1 cellular context compared by ENCODE assay signal in the genomic region with DNA sequence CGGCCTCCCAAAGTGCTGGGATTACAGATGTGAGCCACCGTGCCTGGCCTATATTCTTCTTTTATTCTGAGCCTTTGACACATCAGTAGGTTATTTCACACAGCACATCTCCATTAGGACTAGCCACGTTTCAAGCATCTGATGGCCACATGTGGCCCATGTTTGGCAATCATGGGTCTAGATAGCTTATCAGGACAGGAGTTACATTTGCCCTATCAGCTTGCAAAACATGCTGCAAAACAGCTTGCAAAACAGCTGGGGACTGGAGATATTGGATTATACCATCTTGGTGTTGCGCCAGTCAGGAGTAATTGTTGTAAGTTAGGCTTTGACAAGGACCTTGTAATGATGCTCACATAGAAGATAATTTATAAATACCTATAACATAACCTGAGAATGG.
A peak's percentile ranks its signal among the peaks of the same experiment; 100 is the strongest.
TF ChIP-seq lines count a peak whose summit lies in the region.

No MANE protein-coding gene starts in this region.

TF ChIP-seq in K562, 482 proteins besides CTCF, POLR2A, EP300 and RAD21 (continued from another document and continues in another):
- TF ChIP-seq, protein P1, sequence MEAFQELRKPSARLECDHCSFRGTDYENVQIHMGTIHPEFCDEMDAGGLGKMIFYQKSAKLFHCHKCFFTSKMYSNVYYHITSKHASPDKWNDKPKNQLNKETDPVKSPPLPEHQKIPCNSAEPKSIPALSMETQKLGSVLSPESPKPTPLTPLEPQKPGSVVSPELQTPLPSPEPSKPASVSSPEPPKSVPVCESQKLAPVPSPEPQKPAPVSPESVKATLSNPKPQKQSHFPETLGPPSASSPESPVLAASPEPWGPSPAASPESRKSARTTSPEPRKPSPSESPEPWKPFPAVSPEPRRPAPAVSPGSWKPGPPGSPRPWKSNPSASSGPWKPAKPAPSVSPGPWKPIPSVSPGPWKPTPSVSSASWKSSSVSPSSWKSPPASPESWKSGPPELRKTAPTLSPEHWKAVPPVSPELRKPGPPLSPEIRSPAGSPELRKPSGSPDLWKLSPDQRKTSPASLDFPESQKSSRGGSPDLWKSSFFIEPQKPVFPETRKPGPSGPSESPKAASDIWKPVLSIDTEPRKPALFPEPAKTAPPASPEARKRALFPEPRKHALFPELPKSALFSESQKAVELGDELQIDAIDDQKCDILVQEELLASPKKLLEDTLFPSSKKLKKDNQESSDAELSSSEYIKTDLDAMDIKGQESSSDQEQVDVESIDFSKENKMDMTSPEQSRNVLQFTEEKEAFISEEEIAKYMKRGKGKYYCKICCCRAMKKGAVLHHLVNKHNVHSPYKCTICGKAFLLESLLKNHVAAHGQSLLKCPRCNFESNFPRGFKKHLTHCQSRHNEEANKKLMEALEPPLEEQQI (IDR thresholded peaks at IDR 0.05), result peak; percentile 68; the same call in 1 of the 2 replicates
- TF ChIP-seq HMG20B (CRISPR knock-in tag; IDR thresholded peaks at IDR 0.05) (no peak), NCOR1 (IDR thresholded peaks at IDR 0.05) (peak; percentile 96), MTF1 (CRISPR knock-in tag; IDR thresholded peaks at IDR 0.05; ENCODE audit: borderline replicate concordance) (no peak), ZSCAN29 (IDR thresholded peaks at IDR 0.05) (no peak), CHD2 (IDR thresholded peaks at IDR 0.05; ENCODE audit: low read depth, low read length) (no peak), CBX2 (IDR thresholded peaks at IDR 0.05; ENCODE audit: insufficient read depth, low read length, poor library complexity, severe bottlenecking) (no peak), ZNF24 (IDR thresholded peaks at IDR 0.05) (no peak), ZNF347 (CRISPR knock-in tag; IDR thresholded peaks at IDR 0.05; ENCODE audit: low read depth) (no peak), PKNOX1 (IDR thresholded peaks at IDR 0.05) (peak; percentile 22; the same call in 1 of the 2 replicates), MECOM (CRISPR knock-in tag; IDR thresholded peaks at IDR 0.05) (peak; percentile 35; the same call in 1 of the 2 replicates), CBFA2T3 (IDR thresholded peaks at IDR 0.05) (peak; percentile 97), NR2F6 (CRISPR knock-in tag; IDR thresholded peaks at IDR 0.05) (no peak), CSDE1 (IDR thresholded peaks at IDR 0.05) (no peak), PHB (CRISPR knock-in tag; IDR thresholded peaks at IDR 0.05) (no peak), ZFX (CRISPR knock-in tag; IDR thresholded peaks at IDR 0.05) (no peak), SRSF1 (IDR thresholded peaks at IDR 0.05; ENCODE audit: low read depth, low read length) (no peak)
- TF ChIP-seq, protein P2, sequence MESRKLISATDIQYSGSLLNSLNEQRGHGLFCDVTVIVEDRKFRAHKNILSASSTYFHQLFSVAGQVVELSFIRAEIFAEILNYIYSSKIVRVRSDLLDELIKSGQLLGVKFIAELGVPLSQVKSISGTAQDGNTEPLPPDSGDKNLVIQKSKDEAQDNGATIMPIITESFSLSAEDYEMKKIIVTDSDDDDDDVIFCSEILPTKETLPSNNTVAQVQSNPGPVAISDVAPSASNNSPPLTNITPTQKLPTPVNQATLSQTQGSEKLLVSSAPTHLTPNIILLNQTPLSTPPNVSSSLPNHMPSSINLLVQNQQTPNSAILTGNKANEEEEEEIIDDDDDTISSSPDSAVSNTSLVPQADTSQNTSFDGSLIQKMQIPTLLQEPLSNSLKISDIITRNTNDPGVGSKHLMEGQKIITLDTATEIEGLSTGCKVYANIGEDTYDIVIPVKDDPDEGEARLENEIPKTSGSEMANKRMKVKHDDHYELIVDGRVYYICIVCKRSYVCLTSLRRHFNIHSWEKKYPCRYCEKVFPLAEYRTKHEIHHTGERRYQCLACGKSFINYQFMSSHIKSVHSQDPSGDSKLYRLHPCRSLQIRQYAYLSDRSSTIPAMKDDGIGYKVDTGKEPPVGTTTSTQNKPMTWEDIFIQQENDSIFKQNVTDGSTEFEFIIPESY (CRISPR knock-in tag; IDR thresholded peaks at IDR 0.05), result peak; percentile 48; the same call in 1 of the 2 replicates
- TF ChIP-seq, protein P3, sequence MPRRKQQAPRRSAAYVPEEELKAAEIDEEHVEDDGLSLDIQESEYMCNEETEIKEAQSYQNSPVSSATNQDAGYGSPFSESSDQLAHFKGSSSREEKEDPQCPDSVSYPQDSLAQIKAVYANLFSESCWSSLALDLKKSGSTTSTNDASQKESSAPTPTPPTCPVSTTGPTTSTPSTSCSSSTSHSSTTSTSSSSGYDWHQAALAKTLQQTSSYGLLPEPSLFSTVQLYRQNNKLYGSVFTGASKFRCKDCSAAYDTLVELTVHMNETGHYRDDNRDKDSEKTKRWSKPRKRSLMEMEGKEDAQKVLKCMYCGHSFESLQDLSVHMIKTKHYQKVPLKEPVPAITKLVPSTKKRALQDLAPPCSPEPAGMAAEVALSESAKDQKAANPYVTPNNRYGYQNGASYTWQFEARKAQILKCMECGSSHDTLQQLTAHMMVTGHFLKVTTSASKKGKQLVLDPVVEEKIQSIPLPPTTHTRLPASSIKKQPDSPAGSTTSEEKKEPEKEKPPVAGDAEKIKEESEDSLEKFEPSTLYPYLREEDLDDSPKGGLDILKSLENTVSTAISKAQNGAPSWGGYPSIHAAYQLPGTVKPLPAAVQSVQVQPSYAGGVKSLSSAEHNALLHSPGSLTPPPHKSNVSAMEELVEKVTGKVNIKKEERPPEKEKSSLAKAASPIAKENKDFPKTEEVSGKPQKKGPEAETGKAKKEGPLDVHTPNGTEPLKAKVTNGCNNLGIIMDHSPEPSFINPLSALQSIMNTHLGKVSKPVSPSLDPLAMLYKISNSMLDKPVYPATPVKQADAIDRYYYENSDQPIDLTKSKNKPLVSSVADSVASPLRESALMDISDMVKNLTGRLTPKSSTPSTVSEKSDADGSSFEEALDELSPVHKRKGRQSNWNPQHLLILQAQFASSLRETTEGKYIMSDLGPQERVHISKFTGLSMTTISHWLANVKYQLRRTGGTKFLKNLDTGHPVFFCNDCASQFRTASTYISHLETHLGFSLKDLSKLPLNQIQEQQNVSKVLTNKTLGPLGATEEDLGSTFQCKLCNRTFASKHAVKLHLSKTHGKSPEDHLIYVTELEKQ (CRISPR knock-in tag; IDR thresholded peaks at IDR 0.05), result no peak
- TF ChIP-seq, protein P4, sequence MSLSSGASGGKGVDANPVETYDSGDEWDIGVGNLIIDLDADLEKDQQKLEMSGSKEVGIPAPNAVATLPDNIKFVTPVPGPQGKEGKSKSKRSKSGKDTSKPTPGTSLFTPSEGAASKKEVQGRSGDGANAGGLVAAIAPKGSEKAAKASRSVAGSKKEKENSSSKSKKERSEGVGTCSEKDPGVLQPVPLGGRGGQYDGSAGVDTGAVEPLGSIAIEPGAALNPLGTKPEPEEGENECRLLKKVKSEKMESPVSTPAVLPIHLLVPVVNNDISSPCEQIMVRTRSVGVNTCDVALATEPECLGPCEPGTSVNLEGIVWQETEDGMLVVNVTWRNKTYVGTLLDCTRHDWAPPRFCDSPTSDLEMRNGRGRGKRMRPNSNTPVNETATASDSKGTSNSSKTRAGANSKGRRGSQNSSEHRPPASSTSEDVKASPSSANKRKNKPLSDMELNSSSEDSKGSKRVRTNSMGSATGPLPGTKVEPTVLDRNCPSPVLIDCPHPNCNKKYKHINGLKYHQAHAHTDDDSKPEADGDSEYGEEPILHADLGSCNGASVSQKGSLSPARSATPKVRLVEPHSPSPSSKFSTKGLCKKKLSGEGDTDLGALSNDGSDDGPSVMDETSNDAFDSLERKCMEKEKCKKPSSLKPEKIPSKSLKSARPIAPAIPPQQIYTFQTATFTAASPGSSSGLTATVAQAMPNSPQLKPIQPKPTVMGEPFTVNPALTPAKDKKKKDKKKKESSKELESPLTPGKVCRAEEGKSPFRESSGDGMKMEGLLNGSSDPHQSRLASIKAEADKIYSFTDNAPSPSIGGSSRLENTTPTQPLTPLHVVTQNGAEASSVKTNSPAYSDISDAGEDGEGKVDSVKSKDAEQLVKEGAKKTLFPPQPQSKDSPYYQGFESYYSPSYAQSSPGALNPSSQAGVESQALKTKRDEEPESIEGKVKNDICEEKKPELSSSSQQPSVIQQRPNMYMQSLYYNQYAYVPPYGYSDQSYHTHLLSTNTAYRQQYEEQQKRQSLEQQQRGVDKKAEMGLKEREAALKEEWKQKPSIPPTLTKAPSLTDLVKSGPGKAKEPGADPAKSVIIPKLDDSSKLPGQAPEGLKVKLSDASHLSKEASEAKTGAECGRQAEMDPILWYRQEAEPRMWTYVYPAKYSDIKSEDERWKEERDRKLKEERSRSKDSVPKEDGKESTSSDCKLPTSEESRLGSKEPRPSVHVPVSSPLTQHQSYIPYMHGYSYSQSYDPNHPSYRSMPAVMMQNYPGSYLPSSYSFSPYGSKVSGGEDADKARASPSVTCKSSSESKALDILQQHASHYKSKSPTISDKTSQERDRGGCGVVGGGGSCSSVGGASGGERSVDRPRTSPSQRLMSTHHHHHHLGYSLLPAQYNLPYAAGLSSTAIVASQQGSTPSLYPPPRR (CRISPR knock-in tag; IDR thresholded peaks at IDR 0.05; ENCODE audit: borderline replicate concordance), result no peak
- TF ChIP-seq, protein P5, sequence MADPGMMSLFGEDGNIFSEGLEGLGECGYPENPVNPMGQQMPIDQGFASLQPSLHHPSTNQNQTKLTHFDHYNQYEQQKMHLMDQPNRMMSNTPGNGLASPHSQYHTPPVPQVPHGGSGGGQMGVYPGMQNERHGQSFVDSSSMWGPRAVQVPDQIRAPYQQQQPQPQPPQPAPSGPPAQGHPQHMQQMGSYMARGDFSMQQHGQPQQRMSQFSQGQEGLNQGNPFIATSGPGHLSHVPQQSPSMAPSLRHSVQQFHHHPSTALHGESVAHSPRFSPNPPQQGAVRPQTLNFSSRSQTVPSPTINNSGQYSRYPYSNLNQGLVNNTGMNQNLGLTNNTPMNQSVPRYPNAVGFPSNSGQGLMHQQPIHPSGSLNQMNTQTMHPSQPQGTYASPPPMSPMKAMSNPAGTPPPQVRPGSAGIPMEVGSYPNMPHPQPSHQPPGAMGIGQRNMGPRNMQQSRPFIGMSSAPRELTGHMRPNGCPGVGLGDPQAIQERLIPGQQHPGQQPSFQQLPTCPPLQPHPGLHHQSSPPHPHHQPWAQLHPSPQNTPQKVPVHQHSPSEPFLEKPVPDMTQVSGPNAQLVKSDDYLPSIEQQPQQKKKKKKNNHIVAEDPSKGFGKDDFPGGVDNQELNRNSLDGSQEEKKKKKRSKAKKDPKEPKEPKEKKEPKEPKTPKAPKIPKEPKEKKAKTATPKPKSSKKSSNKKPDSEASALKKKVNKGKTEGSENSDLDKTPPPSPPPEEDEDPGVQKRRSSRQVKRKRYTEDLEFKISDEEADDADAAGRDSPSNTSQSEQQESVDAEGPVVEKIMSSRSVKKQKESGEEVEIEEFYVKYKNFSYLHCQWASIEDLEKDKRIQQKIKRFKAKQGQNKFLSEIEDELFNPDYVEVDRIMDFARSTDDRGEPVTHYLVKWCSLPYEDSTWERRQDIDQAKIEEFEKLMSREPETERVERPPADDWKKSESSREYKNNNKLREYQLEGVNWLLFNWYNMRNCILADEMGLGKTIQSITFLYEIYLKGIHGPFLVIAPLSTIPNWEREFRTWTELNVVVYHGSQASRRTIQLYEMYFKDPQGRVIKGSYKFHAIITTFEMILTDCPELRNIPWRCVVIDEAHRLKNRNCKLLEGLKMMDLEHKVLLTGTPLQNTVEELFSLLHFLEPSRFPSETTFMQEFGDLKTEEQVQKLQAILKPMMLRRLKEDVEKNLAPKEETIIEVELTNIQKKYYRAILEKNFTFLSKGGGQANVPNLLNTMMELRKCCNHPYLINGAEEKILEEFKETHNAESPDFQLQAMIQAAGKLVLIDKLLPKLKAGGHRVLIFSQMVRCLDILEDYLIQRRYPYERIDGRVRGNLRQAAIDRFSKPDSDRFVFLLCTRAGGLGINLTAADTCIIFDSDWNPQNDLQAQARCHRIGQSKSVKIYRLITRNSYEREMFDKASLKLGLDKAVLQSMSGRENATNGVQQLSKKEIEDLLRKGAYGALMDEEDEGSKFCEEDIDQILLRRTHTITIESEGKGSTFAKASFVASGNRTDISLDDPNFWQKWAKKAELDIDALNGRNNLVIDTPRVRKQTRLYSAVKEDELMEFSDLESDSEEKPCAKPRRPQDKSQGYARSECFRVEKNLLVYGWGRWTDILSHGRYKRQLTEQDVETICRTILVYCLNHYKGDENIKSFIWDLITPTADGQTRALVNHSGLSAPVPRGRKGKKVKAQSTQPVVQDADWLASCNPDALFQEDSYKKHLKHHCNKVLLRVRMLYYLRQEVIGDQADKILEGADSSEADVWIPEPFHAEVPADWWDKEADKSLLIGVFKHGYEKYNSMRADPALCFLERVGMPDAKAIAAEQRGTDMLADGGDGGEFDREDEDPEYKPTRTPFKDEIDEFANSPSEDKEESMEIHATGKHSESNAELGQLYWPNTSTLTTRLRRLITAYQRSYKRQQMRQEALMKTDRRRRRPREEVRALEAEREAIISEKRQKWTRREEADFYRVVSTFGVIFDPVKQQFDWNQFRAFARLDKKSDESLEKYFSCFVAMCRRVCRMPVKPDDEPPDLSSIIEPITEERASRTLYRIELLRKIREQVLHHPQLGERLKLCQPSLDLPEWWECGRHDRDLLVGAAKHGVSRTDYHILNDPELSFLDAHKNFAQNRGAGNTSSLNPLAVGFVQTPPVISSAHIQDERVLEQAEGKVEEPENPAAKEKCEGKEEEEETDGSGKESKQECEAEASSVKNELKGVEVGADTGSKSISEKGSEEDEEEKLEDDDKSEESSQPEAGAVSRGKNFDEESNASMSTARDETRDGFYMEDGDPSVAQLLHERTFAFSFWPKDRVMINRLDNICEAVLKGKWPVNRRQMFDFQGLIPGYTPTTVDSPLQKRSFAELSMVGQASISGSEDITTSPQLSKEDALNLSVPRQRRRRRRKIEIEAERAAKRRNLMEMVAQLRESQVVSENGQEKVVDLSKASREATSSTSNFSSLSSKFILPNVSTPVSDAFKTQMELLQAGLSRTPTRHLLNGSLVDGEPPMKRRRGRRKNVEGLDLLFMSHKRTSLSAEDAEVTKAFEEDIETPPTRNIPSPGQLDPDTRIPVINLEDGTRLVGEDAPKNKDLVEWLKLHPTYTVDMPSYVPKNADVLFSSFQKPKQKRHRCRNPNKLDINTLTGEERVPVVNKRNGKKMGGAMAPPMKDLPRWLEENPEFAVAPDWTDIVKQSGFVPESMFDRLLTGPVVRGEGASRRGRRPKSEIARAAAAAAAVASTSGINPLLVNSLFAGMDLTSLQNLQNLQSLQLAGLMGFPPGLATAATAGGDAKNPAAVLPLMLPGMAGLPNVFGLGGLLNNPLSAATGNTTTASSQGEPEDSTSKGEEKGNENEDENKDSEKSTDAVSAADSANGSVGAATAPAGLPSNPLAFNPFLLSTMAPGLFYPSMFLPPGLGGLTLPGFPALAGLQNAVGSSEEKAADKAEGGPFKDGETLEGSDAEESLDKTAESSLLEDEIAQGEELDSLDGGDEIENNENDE (IDR thresholded peaks at IDR 0.05; ENCODE audit: low read depth, low read length), result no peak
- TF ChIP-seq, protein P6, sequence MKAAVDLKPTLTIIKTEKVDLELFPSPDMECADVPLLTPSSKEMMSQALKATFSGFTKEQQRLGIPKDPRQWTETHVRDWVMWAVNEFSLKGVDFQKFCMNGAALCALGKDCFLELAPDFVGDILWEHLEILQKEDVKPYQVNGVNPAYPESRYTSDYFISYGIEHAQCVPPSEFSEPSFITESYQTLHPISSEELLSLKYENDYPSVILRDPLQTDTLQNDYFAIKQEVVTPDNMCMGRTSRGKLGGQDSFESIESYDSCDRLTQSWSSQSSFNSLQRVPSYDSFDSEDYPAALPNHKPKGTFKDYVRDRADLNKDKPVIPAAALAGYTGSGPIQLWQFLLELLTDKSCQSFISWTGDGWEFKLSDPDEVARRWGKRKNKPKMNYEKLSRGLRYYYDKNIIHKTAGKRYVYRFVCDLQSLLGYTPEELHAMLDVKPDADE (conservative IDR thresholded peaks at IDR 0.05; ENCODE audit: control insufficient read depth, low read depth, low read length), result no peak
